In the genomic region with DNA sequence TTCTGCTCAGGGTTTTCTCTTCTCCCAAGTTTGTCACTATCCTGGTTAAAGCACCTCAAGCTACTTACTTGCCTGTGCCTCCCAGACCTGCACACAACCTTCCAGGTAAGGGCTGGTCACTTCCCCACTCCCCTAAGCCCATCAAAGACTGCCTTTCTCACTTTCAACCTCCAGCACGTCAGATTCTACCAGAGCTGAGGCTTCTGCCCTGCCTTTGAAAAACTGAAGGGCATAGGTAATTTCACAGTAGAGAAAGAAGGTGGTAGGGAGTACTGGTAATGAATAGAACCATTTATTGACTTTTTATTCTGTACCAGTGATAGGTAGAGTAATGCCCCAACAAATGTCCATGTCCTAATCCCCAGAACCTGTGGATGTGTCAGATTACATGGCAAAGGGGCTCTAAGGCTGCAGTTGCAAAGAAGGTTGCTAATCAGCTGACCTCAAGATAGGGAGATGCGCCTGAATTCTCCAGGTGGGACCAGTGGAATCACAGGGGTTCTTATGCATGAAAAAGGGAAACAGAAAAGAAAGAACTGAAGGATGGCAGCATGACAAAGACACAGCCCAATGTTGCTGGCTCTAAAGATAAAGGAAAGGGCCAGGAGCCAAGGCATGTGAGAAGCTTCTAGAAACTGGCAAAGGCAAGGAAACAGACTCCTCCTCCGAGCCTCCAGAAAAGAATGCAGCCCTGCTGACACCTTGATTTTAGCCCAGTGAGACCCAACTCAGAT, we compare ENCODE assay signal across 19 cellular contexts.
DNase-seq lines count a peak whose midpoint lies in the region; ATAC-seq and TF ChIP-seq lines count a peak whose summit lies in the region.
"Had no signal": no experiment of that assay in that cellular context is flagged by ENCODE, and none has a peak within 500 bp of the region (broad histone marks: within the 10 kb centered on the region; RNA-seq: fewer than 3 reads in every experiment).

No MANE protein-coding gene starts in this region.

- no peaks in the 10 kb centered on the region for H3K9me3 ChIP-seq in CD4-positive, alpha-beta T cell (ENCODE audit: control insufficient read depth, low read length)
- no peaks in the 10 kb centered on the region for H3K9me3 ChIP-seq in H9 (ENCODE audit: control insufficient read depth, low read depth, low read length)
- H3K9me3 ChIP-seq: MG63, ovary, sigmoid colon, thoracic aorta had no signal

- no peaks in the 10 kb centered on the region for H3K27me3 Mint-ChIP-seq in CD4-positive, alpha-beta T cell
- H3K27me3 Mint-ChIP-seq in H9 (ENCODE audit: low read depth) (peaks cover 87% of the 10 kb centered on the region), naive B cell (no peaks in the 10 kb centered on the region)

- H4K20me1 ChIP-seq in H9 (ENCODE audit: control insufficient read depth, insufficient read depth, insufficient read length), result no peaks in the 10 kb centered on the region

- DNase-seq in CD4-positive, alpha-beta T cell, result no peak
- DNase-seq in H9, result peak; percentile 68
- DNase-seq in naive B cell, result no peak
- no peak for DNase-seq in A172 (ENCODE audit: low spot score)
- DNase-seq in iPS-NIHi11 (ENCODE audit: low spot score), result no peak
- DNase-seq: DMS79, GM23248, left colon, MG63, NCI-H1694, NCI-H2227 treated with DMSO at 0.1 percent for 48 hours, ovary, sigmoid colon had no signal

- TF ChIP-seq CTCF in CD4-positive, alpha-beta T cell (IDR thresholded peaks at IDR 0.05), result no peak
- no peak for TF ChIP-seq CTCF in H9 (conservative IDR thresholded peaks at IDR 0.05)

- WGBS in H9 (ENCODE audit: extremely low coverage, insufficient read length, low lambda C conversion rate), result no CpG with 5 or more reads among the region's 3 CpGs

- H3K27ac Mint-ChIP-seq in CD4-positive, alpha-beta T cell, result peak overlapping the region; percentile 92
- peak overlapping the region in 1 of 3 experiments; percentile 60; a peak in 1 of 7 replicates for H3K27ac Mint-ChIP-seq in H9
- H3K27ac Mint-ChIP-seq in naive B cell, result peak overlapping the region; percentile 29 to 96 (median 82)

- no peak overlapping the region for H3K56ac ChIP-seq in H9 (ENCODE audit: insufficient read length, low read depth, low read length)

- intact Hi-C loops in CD4-positive, alpha-beta T cell (cut with DNase I, micrococcal nuclease), result loop anchor here in 1 of 2 experiments (5.0 kb wide), 1 partner anchor 93 kb away; no protein-coding TSS in a partner anchor

- POLR2A ChIA-PET in CD4-positive, alpha-beta T cell (lab: Charles Lee), result interaction anchor here (0.7 to 1.9 kb wide), 12 partner anchors 11 to 363 kb away, joined by 3 to 9 read pairs (median 4); no protein-coding TSS in a partner anchor

- no peak overlapping the region for H3K18ac ChIP-seq in H9 (ENCODE audit: insufficient read length, low read depth, low read length)

- H3K9me3 Mint-ChIP-seq in CD4-positive, alpha-beta T cell, result peaks cover 7% of the 10 kb centered on the region
- H3K9me3 Mint-ChIP-seq in H9, result peaks cover 22 to 23% of the 10 kb centered on the region in 2 experiments
- peaks cover 0 to 4% (median 0%) of the 10 kb centered on the region in 7 donors for H3K9me3 Mint-ChIP-seq in naive B cell

- no peaks in the 10 kb centered on the region for H3K79me2 ChIP-seq in H9 (ENCODE audit: insufficient read depth, low read length)
- H3K79me2 ChIP-seq: hepatocyte had no signal

- H3K23ac ChIP-seq in H9 (ENCODE audit: insufficient read length, low read depth, low read length), result no peak overlapping the region

- no peak overlapping the region for H3T11ph ChIP-seq in H9 (ENCODE audit: low read length)

- H2AFZ ChIP-seq in H9 (ENCODE audit: low read length), result no peak overlapping the region
- H2AFZ ChIP-seq: GM23248, hepatocyte had no signal

- H2BK5ac ChIP-seq in H9 (ENCODE audit: insufficient read length, low read length), result no peak overlapping the region

- no peak overlapping the region for H2BK120ac ChIP-seq in H9 (ENCODE audit: low read depth, low read length, poor library complexity, severe bottlenecking)

- no peak overlapping the region for H3K4me3 Mint-ChIP-seq in CD4-positive, alpha-beta T cell
- H3K4me3 Mint-ChIP-seq in H9 (no peak overlapping the region), naive B cell (peak overlapping the region in 5 of 8 donors; percentile 52 to 78 (median 65))

- no peak overlapping the region for H3K14ac ChIP-seq in H9 (ENCODE audit: insufficient read depth, low read length)

- no peaks in the 10 kb centered on the region for H3K27me3 ChIP-seq in CD4-positive, alpha-beta T cell (ENCODE audit: control insufficient read depth, insufficient read depth, low read length)
- peaks cover 8% of the 10 kb centered on the region; the same call in 1 of the 2 replicates for H3K27me3 ChIP-seq in H9 (ENCODE audit: insufficient read depth, low read length)
- H3K27me3 ChIP-seq: hepatocyte, MG63, ovary, sigmoid colon had no signal

- no peaks in the 10 kb centered on the region; the same call in 1 of the 2 replicates for H3K4me1 ChIP-seq in H9 (ENCODE audit: insufficient read depth, low read length)

- no peak overlapping the region for H2AK5ac ChIP-seq in H9 (ENCODE audit: insufficient read length, low read length)

- no peak overlapping the region for H2BK15ac ChIP-seq in H9 (ENCODE audit: low read depth, low read length)

- no peaks in the 10 kb centered on the region for H3K23me2 ChIP-seq in H9 (ENCODE audit: insufficient read length, low read depth, low read length, poor library complexity, severe bottlenecking)

- H4K8ac ChIP-seq in H9 (replicated peaks; ENCODE audit: insufficient read length, low read depth, low read length), result no peak overlapping the region

- no peak overlapping the region for H3K9ac ChIP-seq in H9 (ENCODE audit: extremely low read depth, insufficient read length, low read length)
- H3K9ac ChIP-seq: GM23248 had no signal

- peaks cover 9% of the 10 kb centered on the region for H3K36me3 Mint-ChIP-seq in CD4-positive, alpha-beta T cell (ENCODE audit: low read depth)
- H3K36me3 Mint-ChIP-seq in H9 (ENCODE audit: insufficient read depth in 1 of 3, low read depth in 3 of 3) (peaks cover 0 to 18% (median 5%) of the 10 kb centered on the region in 3 experiments; a peak in 5 of 7 replicates), naive B cell (no peaks in the 10 kb centered on the region)

- peak overlapping the region; percentile 69 for H3K27ac ChIP-seq in CD4-positive, alpha-beta T cell (ENCODE audit: low read depth, low read length)
- H3K27ac ChIP-seq in H9 (ENCODE audit: insufficient read length, low read depth, low read length) (no peak overlapping the region), cingulate gyrus (ENCODE audit: low read depth, low read length) (peak overlapping the region; percentile 10)
- H3K27ac ChIP-seq: GM23248, hepatocyte, ovary, RWPE1, sigmoid colon, thoracic aorta had no signal

- no peak overlapping the region for H2BK12ac ChIP-seq in H9 (ENCODE audit: insufficient read length, low read depth, low read length)

- H4K91ac ChIP-seq in H9 (ENCODE audit: insufficient read length, low read depth, low read length), result no peak overlapping the region

- no peak overlapping the region for H2BK20ac ChIP-seq in H9 (ENCODE audit: low read depth, low read length, poor library complexity, severe bottlenecking)

- ATAC-seq in CD4-positive, alpha-beta T cell (ENCODE audit: poor library complexity), result peak; percentile 10
- ATAC-seq in naive B cell (ENCODE audit: low read depth in 2 of 2), result no peak
- no peak for ATAC-seq in HG03135 (IDR thresholded peaks at IDR 0.05; ENCODE audit: unreplicated experiment)
- ATAC-seq: HepG2, left colon had no signal

- H3K4ac ChIP-seq in H9 (ENCODE audit: low read depth, low read length), result no peak overlapping the region

- no peak overlapping the region for H4K5ac ChIP-seq in H9 (ENCODE audit: insufficient read length, low read depth, low read length)

- H3K79me1 ChIP-seq in H9 (ENCODE audit: insufficient read depth, low read depth, low read length, poor library complexity, severe bottlenecking), result no peaks in the 10 kb centered on the region

- H3K4me1 Mint-ChIP-seq in CD4-positive, alpha-beta T cell (ENCODE audit: low read depth), result peaks cover 69% of the 10 kb centered on the region
- H3K4me1 Mint-ChIP-seq in H9, result peaks cover 14 to 20% of the 10 kb centered on the region in 2 experiments
- H3K4me1 Mint-ChIP-seq in naive B cell, result peaks cover 50 to 63% (median 57%) of the 10 kb centered on the region in 3 donors

- CTCF ChIA-PET in CD4-positive, alpha-beta T cell (lab: Charles Lee), result interaction anchor here (1.0 to 1.8 kb wide), 2 partner anchors 10 to 24 kb away, joined by 3 to 5 read pairs; no protein-coding TSS in a partner anchor

- H3K4me2 ChIP-seq in H9 (ENCODE audit: insufficient read depth, insufficient read length, low read length), result no peak overlapping the region
- H3K4me2 ChIP-seq: hepatocyte had no signal

Comparison
In these comparisons a context has a peak if more than half of its experiments do, and no peak if none do; other contexts are left out.
1. H3K4me3 Mint-ChIP-seq: peak in naive B cell (5 of 8); none in CD4-positive, alpha-beta T cell (single experiment) and H9 (0 of 2).